Comparison of ENCODE assay signal across 1 cellular context in the genomic region with DNA sequence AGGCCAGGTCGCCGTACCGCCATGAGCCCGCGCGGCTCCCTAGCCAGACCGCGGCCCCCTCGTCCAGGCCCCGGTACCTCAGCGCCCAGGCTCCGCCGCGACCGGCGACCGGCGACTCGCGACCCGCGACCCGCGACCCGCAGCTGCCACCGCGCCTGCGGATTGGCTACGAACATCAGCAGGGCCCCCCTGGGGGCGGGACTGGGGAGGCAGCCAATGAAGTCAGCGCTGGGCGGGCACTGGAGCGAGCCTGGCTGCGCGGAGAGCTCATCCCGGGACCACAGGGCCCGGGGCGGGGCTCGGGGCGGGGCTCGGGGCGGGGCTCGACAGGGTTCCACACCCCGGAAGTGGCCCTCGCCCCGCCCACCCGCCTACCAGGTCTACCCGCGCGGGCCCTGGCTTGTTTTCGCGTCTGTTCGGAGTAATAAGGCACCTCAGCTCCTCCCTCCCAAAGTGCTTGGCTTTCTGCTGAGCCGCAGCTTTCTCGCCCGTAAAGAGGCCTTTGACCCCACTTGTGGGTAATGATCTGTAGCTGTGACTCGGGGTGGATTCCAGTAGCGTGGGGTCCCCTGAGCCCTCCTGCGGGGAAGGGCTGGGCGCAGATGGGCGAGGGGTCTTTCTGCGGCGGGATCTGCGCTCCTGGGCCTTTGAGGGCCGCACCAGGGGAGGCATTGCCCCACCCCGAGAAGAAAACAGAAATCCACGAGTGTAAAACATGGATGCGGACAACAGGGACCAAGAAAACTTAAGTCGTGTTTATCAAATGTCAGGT.
TF ChIP-seq lines count a peak whose summit lies in the region.

TSS of gene LYSMD4 (minus strand) at position 170 of the 772 bp plus-strand sequence. CDS start 1,438 bp downstream, outside the sequence.

TF ChIP-seq in HepG2, 621 proteins besides CTCF, POLR2A, EP300 and RAD21 (continued from another document and continues in another):
- TF ChIP-seq, protein P1, sequence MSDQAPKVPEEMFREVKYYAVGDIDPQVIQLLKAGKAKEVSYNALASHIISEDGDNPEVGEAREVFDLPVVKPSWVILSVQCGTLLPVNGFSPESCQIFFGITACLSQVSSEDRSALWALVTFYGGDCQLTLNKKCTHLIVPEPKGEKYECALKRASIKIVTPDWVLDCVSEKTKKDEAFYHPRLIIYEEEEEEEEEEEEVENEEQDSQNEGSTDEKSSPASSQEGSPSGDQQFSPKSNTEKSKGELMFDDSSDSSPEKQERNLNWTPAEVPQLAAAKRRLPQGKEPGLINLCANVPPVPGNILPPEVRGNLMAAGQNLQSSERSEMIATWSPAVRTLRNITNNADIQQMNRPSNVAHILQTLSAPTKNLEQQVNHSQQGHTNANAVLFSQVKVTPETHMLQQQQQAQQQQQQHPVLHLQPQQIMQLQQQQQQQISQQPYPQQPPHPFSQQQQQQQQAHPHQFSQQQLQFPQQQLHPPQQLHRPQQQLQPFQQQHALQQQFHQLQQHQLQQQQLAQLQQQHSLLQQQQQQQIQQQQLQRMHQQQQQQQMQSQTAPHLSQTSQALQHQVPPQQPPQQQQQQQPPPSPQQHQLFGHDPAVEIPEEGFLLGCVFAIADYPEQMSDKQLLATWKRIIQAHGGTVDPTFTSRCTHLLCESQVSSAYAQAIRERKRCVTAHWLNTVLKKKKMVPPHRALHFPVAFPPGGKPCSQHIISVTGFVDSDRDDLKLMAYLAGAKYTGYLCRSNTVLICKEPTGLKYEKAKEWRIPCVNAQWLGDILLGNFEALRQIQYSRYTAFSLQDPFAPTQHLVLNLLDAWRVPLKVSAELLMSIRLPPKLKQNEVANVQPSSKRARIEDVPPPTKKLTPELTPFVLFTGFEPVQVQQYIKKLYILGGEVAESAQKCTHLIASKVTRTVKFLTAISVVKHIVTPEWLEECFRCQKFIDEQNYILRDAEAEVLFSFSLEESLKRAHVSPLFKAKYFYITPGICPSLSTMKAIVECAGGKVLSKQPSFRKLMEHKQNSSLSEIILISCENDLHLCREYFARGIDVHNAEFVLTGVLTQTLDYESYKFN (CRISPR knock-in tag; conservative IDR thresholded peaks at IDR 0.05), result peak; percentile 49
- peak; percentile 21; the same call in 1 of the 3 replicates for TF ChIP-seq MXI1 (IDR thresholded peaks at IDR 0.05; ENCODE audit: borderline replicate concordance, low read depth, low read length)
- TF ChIP-seq YEATS4 (CRISPR knock-in tag; IDR thresholded peaks at IDR 0.05; ENCODE audit: borderline replicate concordance), result peak; percentile 44; the same call in 1 of the 2 replicates
- TF ChIP-seq, protein P2, sequence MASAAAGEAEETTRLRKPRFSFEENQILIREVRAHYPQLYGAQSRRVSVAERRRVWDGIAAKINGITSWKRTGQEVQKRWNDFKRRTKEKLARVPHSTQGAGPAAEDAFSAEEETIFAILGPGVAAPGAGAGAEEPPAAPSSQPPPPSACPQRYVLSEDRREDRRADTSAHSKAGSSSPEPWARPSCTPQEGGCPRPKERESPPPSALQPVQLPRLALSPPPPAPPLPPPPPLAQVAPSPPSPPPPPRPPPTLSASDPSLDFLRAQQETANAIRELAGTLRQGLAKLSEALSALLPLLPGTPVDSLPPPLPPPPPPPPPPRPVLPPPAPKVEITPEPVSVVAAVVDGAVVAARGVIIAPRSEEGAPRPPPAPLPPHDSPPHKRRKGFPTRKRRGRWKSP (CRISPR knock-in tag; IDR thresholded peaks at IDR 0.05), result peak; percentile 22; the same call in 1 of the 2 replicates
- TF ChIP-seq ESRRA (CRISPR knock-in tag; IDR thresholded peaks at IDR 0.05; ENCODE audit: low read depth), result 0 out of 2 replicates have a peak, but pooled peaks have one; percentile 33
- 0 out of 2 replicates have a peak, but pooled peaks have one; percentile 36 for TF ChIP-seq CBX5 (CRISPR knock-in tag; IDR thresholded peaks at IDR 0.05; ENCODE audit: borderline replicate concordance)
- TF ChIP-seq KIAA2018 (CRISPR knock-in tag; IDR thresholded peaks at IDR 0.05; ENCODE audit: borderline replicate concordance), result no peak
- TF ChIP-seq, protein P3, sequence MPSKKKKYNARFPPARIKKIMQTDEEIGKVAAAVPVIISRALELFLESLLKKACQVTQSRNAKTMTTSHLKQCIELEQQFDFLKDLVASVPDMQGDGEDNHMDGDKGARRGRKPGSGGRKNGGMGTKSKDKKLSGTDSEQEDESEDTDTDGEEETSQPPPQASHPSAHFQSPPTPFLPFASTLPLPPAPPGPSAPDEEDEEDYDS (CRISPR knock-in tag; IDR thresholded peaks at IDR 0.05), result peak; percentile 83
- 0 out of 2 replicates have a peak, but pooled peaks have one; percentile 20 for TF ChIP-seq MAFF (IDR thresholded peaks at IDR 0.05; ENCODE audit: low read depth, low read length)
- TF ChIP-seq NFKBIZ (CRISPR knock-in tag; IDR thresholded peaks at IDR 0.05), result peak; percentile 55; the same call in 1 of the 2 replicates
- TF ChIP-seq ZNF678 (CRISPR knock-in tag; IDR thresholded peaks at IDR 0.05), result 0 out of 2 replicates have a peak, but pooled peaks have one; percentile 34
- no peak for TF ChIP-seq CEBPZ (IDR thresholded peaks at IDR 0.05; ENCODE audit: low read length)
- peak; percentile 61 for TF ChIP-seq CCDC6 (CRISPR knock-in tag; IDR thresholded peaks at IDR 0.05)
- peak; percentile 76; the same call in 1 of the 2 replicates for TF ChIP-seq ZBTB7A (CRISPR knock-in tag; IDR thresholded peaks at IDR 0.05)
- TF ChIP-seq ATF7-NPFF (CRISPR knock-in tag; IDR thresholded peaks at IDR 0.05; ENCODE audit: low read depth), result 0 out of 2 replicates have a peak, but pooled peaks have one; percentile 2
- TF ChIP-seq ZNF274 (CRISPR knock-in tag; IDR thresholded peaks at IDR 0.05), result peak; percentile 20; the same call in 1 of the 2 replicates
- TF ChIP-seq ZBTB38 (CRISPR knock-in tag; IDR thresholded peaks at IDR 0.05), result peak; percentile 14; the same call in 1 of the 2 replicates
- 0 out of 2 replicates have a peak, but pooled peaks have one; percentile 23 for TF ChIP-seq BORCS8-MEF2B (CRISPR knock-in tag; IDR thresholded peaks at IDR 0.05)
- no peak; the same call in 1 of the 2 replicates for TF ChIP-seq CBFB (CRISPR knock-in tag; IDR thresholded peaks at IDR 0.05)
- 0 out of 2 replicates have a peak, but pooled peaks have one; percentile 15 for TF ChIP-seq NRL (CRISPR knock-in tag; IDR thresholded peaks at IDR 0.05; ENCODE audit: borderline replicate concordance)
- TF ChIP-seq, protein P4, sequence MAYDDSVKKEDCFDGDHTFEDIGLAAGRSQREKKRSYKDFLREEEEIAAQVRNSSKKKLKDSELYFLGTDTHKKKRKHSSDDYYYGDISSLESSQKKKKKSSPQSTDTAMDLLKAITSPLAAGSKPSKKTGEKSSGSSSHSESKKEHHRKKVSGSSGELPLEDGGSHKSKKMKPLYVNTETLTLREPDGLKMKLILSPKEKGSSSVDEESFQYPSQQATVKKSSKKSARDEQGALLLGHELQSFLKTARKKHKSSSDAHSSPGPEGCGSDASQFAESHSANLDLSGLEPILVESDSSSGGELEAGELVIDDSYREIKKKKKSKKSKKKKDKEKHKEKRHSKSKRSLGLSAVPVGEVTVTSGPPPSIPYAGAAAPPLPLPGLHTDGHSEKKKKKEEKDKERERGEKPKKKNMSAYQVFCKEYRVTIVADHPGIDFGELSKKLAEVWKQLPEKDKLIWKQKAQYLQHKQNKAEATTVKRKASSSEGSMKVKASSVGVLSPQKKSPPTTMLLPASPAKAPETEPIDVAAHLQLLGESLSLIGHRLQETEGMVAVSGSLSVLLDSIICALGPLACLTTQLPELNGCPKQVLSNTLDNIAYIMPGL (CRISPR knock-in tag; IDR thresholded peaks at IDR 0.05; ENCODE audit: borderline replicate concordance in 1 of 2, low read depth in 1 of 2), result peak in 1 of 2 experiments; percentile 21; a peak in 1 of 4 replicates
- TF ChIP-seq SAP130 (CRISPR knock-in tag; IDR thresholded peaks at IDR 0.05; ENCODE audit: low read depth), result peak; percentile 59
- peak; percentile 18; the same call in 1 of the 2 replicates for TF ChIP-seq PHF20 (CRISPR knock-in tag; IDR thresholded peaks at IDR 0.05)
- TF ChIP-seq THAP11 (CRISPR knock-in tag; IDR thresholded peaks at IDR 0.05), result peak; percentile 49
- TF ChIP-seq, protein P5, sequence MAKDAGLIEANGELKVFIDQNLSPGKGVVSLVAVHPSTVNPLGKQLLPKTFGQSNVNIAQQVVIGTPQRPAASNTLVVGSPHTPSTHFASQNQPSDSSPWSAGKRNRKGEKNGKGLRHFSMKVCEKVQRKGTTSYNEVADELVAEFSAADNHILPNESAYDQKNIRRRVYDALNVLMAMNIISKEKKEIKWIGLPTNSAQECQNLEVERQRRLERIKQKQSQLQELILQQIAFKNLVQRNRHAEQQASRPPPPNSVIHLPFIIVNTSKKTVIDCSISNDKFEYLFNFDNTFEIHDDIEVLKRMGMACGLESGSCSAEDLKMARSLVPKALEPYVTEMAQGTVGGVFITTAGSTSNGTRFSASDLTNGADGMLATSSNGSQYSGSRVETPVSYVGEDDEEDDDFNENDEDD (CRISPR knock-in tag; IDR thresholded peaks at IDR 0.05; ENCODE audit: borderline replicate concordance), result peak; percentile 33; the same call in 1 of the 2 replicates
- TF ChIP-seq RBFOX2 (IDR thresholded peaks at IDR 0.05; ENCODE audit: low read depth, low read length), result peak; percentile 75
- TF ChIP-seq, protein P6, sequence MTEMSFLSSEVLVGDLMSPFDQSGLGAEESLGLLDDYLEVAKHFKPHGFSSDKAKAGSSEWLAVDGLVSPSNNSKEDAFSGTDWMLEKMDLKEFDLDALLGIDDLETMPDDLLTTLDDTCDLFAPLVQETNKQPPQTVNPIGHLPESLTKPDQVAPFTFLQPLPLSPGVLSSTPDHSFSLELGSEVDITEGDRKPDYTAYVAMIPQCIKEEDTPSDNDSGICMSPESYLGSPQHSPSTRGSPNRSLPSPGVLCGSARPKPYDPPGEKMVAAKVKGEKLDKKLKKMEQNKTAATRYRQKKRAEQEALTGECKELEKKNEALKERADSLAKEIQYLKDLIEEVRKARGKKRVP (CRISPR knock-in tag; IDR thresholded peaks at IDR 0.05), result 0 out of 4 replicates have a peak, but pooled peaks of 1 of the 2 experiments have one; percentile 8
- TF ChIP-seq GATAD1 (CRISPR knock-in tag; IDR thresholded peaks at IDR 0.05), result 0 out of 2 replicates have a peak, but pooled peaks have one; percentile 11
